ENCODE assay signal across 8 cellular contexts in genomic region chr1:156583821-156584622, GRCh38. TPM values are rescaled to one million over a fixed set of nuclear protein-coding genes. Genes with fewer than 3 reads are reported as not detected.
DNase-seq lines count a peak whose midpoint lies in the region; ATAC-seq and TF ChIP-seq lines count a peak whose summit lies in the region.

No MANE protein-coding gene starts in this region.

- H2BK20ac ChIP-seq in H9 (ENCODE audit: low read depth, low read length, poor library complexity, severe bottlenecking) = no peak overlapping the region

- no peak overlapping the region for H4K91ac ChIP-seq in H9 (ENCODE audit: insufficient read length, low read depth, low read length)

- no peak overlapping the region for H2AK5ac ChIP-seq in H9 (ENCODE audit: insufficient read length, low read length)

- H3K27me3 ChIP-seq in H9 (ENCODE audit: insufficient read depth, low read length) = no peaks in the 10 kb centered on the region; the same call in 1 of the 2 replicates

- TF ChIP-seq CTCF in AG10803 (conservative IDR thresholded peaks at IDR 0.05; ENCODE audit: low read length) (peak; percentile 94), H9 (conservative IDR thresholded peaks at IDR 0.05) (peak; percentile 96)

- H3K9me3 ChIP-seq in H9 (ENCODE audit: control insufficient read depth, low read depth, low read length) = no peaks in the 10 kb centered on the region

- WGBS in H9 (ENCODE audit: extremely low coverage, insufficient read length, low lambda C conversion rate) = no CpG with 5 or more reads among the region's 20 CpGs

- no peaks in the 10 kb centered on the region for H4K20me1 ChIP-seq in H9 (ENCODE audit: control insufficient read depth, insufficient read depth, insufficient read length)

- H3K4me2 ChIP-seq in H9 (ENCODE audit: insufficient read depth, insufficient read length, low read length) = peak overlapping the region; percentile 15

- H3K4me3 Mint-ChIP-seq in H9 = peak overlapping the region; percentile 34 to 65; a peak in 2 of 5 replicates

- H3K23me2 ChIP-seq in H9 (ENCODE audit: insufficient read length, low read depth, low read length, poor library complexity, severe bottlenecking) = no peaks in the 10 kb centered on the region

- no peak overlapping the region for H3K27ac ChIP-seq in H9 (ENCODE audit: insufficient read length, low read depth, low read length)

- peak overlapping the region; percentile 13 for H3K18ac ChIP-seq in H9 (ENCODE audit: insufficient read length, low read depth, low read length)

- DNase-seq in AG10803 (ENCODE audit: low read depth) (peak; percentile 82), H9 (peak; percentile 85), NCI-H345 treated with DMSO at 0.1 percent for 48 hours (lab: John Stamatoyannopoulos, UW; ENCODE audit: unreplicated experiment) (peak; percentile 62), left lobe of liver (ENCODE audit: low spot score) (peak; percentile 59)
- peak; percentile 45 for DNase-seq in activated CD4-positive, CD25-positive, alpha-beta regulatory T cell treated with anti-CD3 and anti-CD28 coated beads, Interleukin-2, amount 50 U/mL, for 16 hours (ENCODE audit: low read depth, low spot score)
- DNase-seq in central memory CD4-positive, alpha-beta T cell = peak; percentile 63
- peak; percentile 68 to 73 for DNase-seq in stimulated activated CD4-positive, alpha-beta T cell treated with anti-CD3 and anti-CD28 coated beads, Interleukin-4, amount 100 ng/mL, for 48 hours (ENCODE audit: low read depth in 2 of 2)

- peak; percentile 87 for ATAC-seq in left lobe of liver
- ATAC-seq in HG03457 (IDR thresholded peaks at IDR 0.05; ENCODE audit: unreplicated experiment) = no peak

- H3K23ac ChIP-seq in H9 (ENCODE audit: insufficient read length, low read depth, low read length) = no peak overlapping the region

- peaks cover 19% of the 10 kb centered on the region in 2 experiments for H3K4me1 Mint-ChIP-seq in H9

- 0 out of 2 replicates have a peak, but pooled peaks cover 2% of the 10 kb centered on the region for H3K27me3 Mint-ChIP-seq in H9 (ENCODE audit: low read depth)

- no peak overlapping the region for H3K56ac ChIP-seq in H9 (ENCODE audit: insufficient read length, low read depth, low read length)

- no peak overlapping the region for H3K4ac ChIP-seq in H9 (ENCODE audit: low read depth, low read length)

- no peak overlapping the region for H3T11ph ChIP-seq in H9 (ENCODE audit: low read length)

- no peak overlapping the region for H2AFZ ChIP-seq in H9 (ENCODE audit: low read length)

- no peak overlapping the region for H2BK5ac ChIP-seq in H9 (ENCODE audit: insufficient read length, low read length)

- no peak overlapping the region for H3K14ac ChIP-seq in H9 (ENCODE audit: insufficient read depth, low read length)

- no peak overlapping the region for H2BK12ac ChIP-seq in H9 (ENCODE audit: insufficient read length, low read depth, low read length)

- H3K36me3 Mint-ChIP-seq in H9 (ENCODE audit: insufficient read depth in 1 of 3, low read depth in 3 of 3) = no peaks in the 10 kb centered on the region

- H3K27ac Mint-ChIP-seq in H9 = peak overlapping the region in 1 of 3 experiments; percentile 92; a peak in 2 of 7 replicates

- H2BK120ac ChIP-seq in H9 (ENCODE audit: low read depth, low read length, poor library complexity, severe bottlenecking) = no peak overlapping the region

- no peak overlapping the region for H3K9ac ChIP-seq in H9 (ENCODE audit: extremely low read depth, insufficient read length, low read length)

- H2BK15ac ChIP-seq in H9 (ENCODE audit: low read depth, low read length) = no peak overlapping the region

- no peak overlapping the region for H4K5ac ChIP-seq in H9 (ENCODE audit: insufficient read length, low read depth, low read length)

- H4K8ac ChIP-seq in H9 (replicated peaks; ENCODE audit: insufficient read length, low read depth, low read length) = no peak overlapping the region

- H3K9me3 Mint-ChIP-seq in H9 = no peaks in the 10 kb centered on the region

- no peak overlapping the region for H3K4me3 ChIP-seq in AG10803 (ENCODE audit: low read length)

- H3K79me1 ChIP-seq in H9 (ENCODE audit: insufficient read depth, low read depth, low read length, poor library complexity, severe bottlenecking) = no peaks in the 10 kb centered on the region

- no peaks in the 10 kb centered on the region for H3K79me2 ChIP-seq in H9 (ENCODE audit: insufficient read depth, low read length)

- no peaks in the 10 kb centered on the region; the same call in 1 of the 2 replicates for H3K4me1 ChIP-seq in H9 (ENCODE audit: insufficient read depth, low read length)

RNA-seq across cellular contexts. Expression of gene TTC24, which starts 4.5 kb away (rescaled TPM):
- 0.26 TPM in 1 of 2 replicates, not detected in the other for total RNA-seq in H9 (2021)
- not detected for total RNA-seq in left lobe of liver

RNA-seq across cellular contexts. Expression of gene NAXE, which starts 7.6 kb away (rescaled TPM):
- total RNA-seq in H9 (2021) (96.6 and 100 TPM in 2 replicates), left lobe of liver (51.2 TPM)

RNA-seq across cellular contexts. Expression of gene IQGAP3, which starts 11.7 kb away (rescaled TPM):
- total RNA-seq in H9 (2021) (24.5 and 24.7 TPM in 2 replicates), left lobe of liver (0.23 TPM)

RNA-seq across cellular contexts. Expression of gene GPATCH4, which starts 17.3 kb away (rescaled TPM):
- 64.6 and 71.7 TPM in 2 replicates for total RNA-seq in H9 (2021)
- 7.3 TPM for total RNA-seq in left lobe of liver

RNA-seq across cellular contexts. Expression of gene HAPLN2, which starts 35.2 kb away (rescaled TPM):
- total RNA-seq in H9 (2021) (0.44 and 0.46 TPM in 2 replicates), left lobe of liver (not detected)

Comparison
In these comparisons a context has a peak if more than half of its experiments do, and no peak if none do; other contexts are left out.
1. RNA of gene IQGAP3, which starts 11.7 kb away (total RNA-seq): 24.5 to 24.7 TPM in H9; 0.23 TPM in left lobe of liver (single experiment); every median in the first group is over 10 times any median in the second.
2. Peak in every context shown above with its lines, with median percentiles within 50 percentile points of each other: DNase-seq.